Comparison of ENCODE assay signal across 8 cellular contexts in genomic region chr2:158456309-158457066, GRCh38. TPM values are rescaled to one million over a fixed set of nuclear protein-coding genes. Genes with fewer than 3 reads are reported as not detected.
DNase-seq lines count a peak whose midpoint lies in the region; ATAC-seq, FAIRE-seq and TF ChIP-seq lines count a peak whose summit lies in the region.

Gene CCDC148 (minus strand): TSS chr2:158456753. CDS start chr2:158456439, 314 bp downstream.
Gene PKP4 (plus strand): TSS chr2:158456952. CDS start chr2:158533185, 76,233 bp downstream.

- H3K9me3 ChIP-seq in DND-41 (ENCODE audit: insufficient read depth, low read length, severe bottlenecking) = no peaks in the 10 kb centered on the region
- no peaks in the 10 kb centered on the region for H3K9me3 ChIP-seq in KOPT-K1 (ENCODE audit: insufficient read depth, low read length, poor library complexity, severe bottlenecking)

- peak within 1 kb of the TSS; percentile 94 for H3K4me2 ChIP-seq in DND-41 (ENCODE audit: insufficient read depth, low read length)

- H3K27ac Mint-ChIP-seq in naive B cell = peak within 1 kb of the TSS; percentile 73 to 96 (median 87)

- H3K4me1 ChIP-seq in DND-41 (ENCODE audit: insufficient read depth, low read length) = peaks cover 29% of the 10 kb centered on the region

- H3K27ac ChIP-seq in DND-41 (ENCODE audit: low read length) (peak within 1 kb of the TSS; percentile 73), KOPT-K1 (ENCODE audit: low read depth, low read length, poor library complexity, severe bottlenecking) (peak within 1 kb of the TSS; percentile 43)

- peaks cover 38% of the 10 kb centered on the region for H3K79me2 ChIP-seq in DND-41 (ENCODE audit: insufficient read depth, low read length)

- H2AFZ ChIP-seq in DND-41 (ENCODE audit: low read depth, low read length) = peak within 1 kb of the TSS; percentile 96

- peaks cover 10% of the 10 kb centered on the region for H3K27me3 ChIP-seq in DND-41 (ENCODE audit: insufficient read depth, low read length, poor library complexity)

- no peaks in the 10 kb centered on the region for H3K36me3 Mint-ChIP-seq in naive B cell

- peaks cover 25% of the 10 kb centered on the region for H4K20me1 ChIP-seq in DND-41 (ENCODE audit: insufficient read depth, low read length)

- FAIRE-seq in RCC 7860 (lab: Jason Lieb, UNC) = peak; percentile 29

- peaks cover 15 to 24% (median 16%) of the 10 kb centered on the region in 3 donors for H3K4me1 Mint-ChIP-seq in naive B cell

- peaks cover 30 to 45% (median 36%) of the 10 kb centered on the region in 3 donors for H3K27me3 Mint-ChIP-seq in naive B cell

- H3K9ac ChIP-seq in DND-41 (ENCODE audit: low read depth, low read length) = peak within 1 kb of the TSS; percentile 82

- no peaks in the 10 kb centered on the region for H3K9me3 Mint-ChIP-seq in naive B cell

- peak; percentile 91 for DNase-seq in DND-41
- DNase-seq in RCC 7860 (ENCODE audit: low spot score) = peak; percentile 89
- peak; percentile 70 to 82 for DNase-seq in activated T-helper 1 cell treated with anti-CD3 and anti-CD28 coated beads, Interleukin-2, amount 50 U/mL, for 16 hours (ENCODE audit: low read depth in 1 of 2, low spot score in 1 of 2)
- peak; percentile 90 for DNase-seq in fibroblast of gingiva (ENCODE audit: low read depth)
- peak; percentile 90 for DNase-seq in naive B cell
- peak; percentile 75 to 90 for DNase-seq in stimulated activated CD8-positive, alpha-beta memory T cell treated with anti-CD3 and anti-CD28 coated beads, Interleukin-7, amount 100 ng/mL, for 48 hours (ENCODE audit: extremely low read depth in 1 of 2, low read depth in 1 of 2)

- peak within 1 kb of the TSS; percentile 78 to 94; a peak in 3 of 4 replicates for H3K4me3 ChIP-seq in DND-41 (ENCODE audit: low read depth in 1 of 2, low read length in 2 of 2)

- ATAC-seq in DND-41 (ENCODE audit: insufficient read depth, low read depth) (peak; percentile 90), GM21825 (IDR thresholded peaks at IDR 0.05; ENCODE audit: unreplicated experiment) (peak; percentile 95), naive B cell (ENCODE audit: low read depth in 2 of 2) (peak; percentile 90 to 92)

- H3K36me3 ChIP-seq in DND-41 (ENCODE audit: insufficient read depth, low read length) (no peaks in the 10 kb centered on the region; the same call in none of the 2 replicates), KOPT-K1 (ENCODE audit: insufficient read depth, low read length) (no peaks in the 10 kb centered on the region)

- H3K4me3 Mint-ChIP-seq in naive B cell = peak within 1 kb of the TSS; percentile 88 to 97 (median 91)

- no peak for TF ChIP-seq CTCF in DND-41 (IDR thresholded peaks at IDR 0.05; ENCODE audit: borderline replicate concordance, extremely low read depth, low read length, poor library complexity, severe bottlenecking)

RNA-seq across cellular contexts. Expression of gene CCDC148, which starts in this region (rescaled TPM):
- not detected for polyA plus RNA-seq in naive B cell (ENCODE audit: low read depth in 6 of 6)

RNA-seq across cellular contexts. Expression of gene PKP4, which starts in this region (rescaled TPM):
- polyA plus RNA-seq in naive B cell (ENCODE audit: low read depth in 6 of 6) = 1 to 10 TPM in 1 of 6 donors, under 1 TPM in 4, not detected in 1; 0.19 to 1.1 (median 0.55) TPM

Comparison
In these comparisons a context has a peak if more than half of its experiments do, and no peak if none do; other contexts are left out.
1. Peak in every context shown above with its lines: DNase-seq, ATAC-seq, H3K4me3 ChIP-seq and H3K27ac ChIP-seq.